In genomic region chr11:121881806-121882205, GRCh38 we compare ENCODE assay signal across 21 cellular contexts.
DNase-seq lines count a peak whose midpoint lies in the region; ATAC-seq, FAIRE-seq and TF ChIP-seq lines count a peak whose summit lies in the region.
"Had no signal": no experiment of that assay in that cellular context is flagged by ENCODE, and none has a peak within 500 bp of the region (broad histone marks: within the 10 kb centered on the region; RNA-seq: fewer than 3 reads in every experiment).

No MANE protein-coding gene starts in this region.

- H3K9me3 Mint-ChIP-seq in CD4-positive, alpha-beta memory T cell: peaks cover 0 to 6% (median 0%) of the 10 kb centered on the region in 8 donors
- H3K9me3 Mint-ChIP-seq: activated T-helper 2 cell treated with anti-CD3 and anti-CD28 coated beads, Interferon-gamma antibody, Interleukin-2, Interleukin-4, amounts not matched to agents 10 μg/mL and 5 μg/mL and 100 μg/mL, durations not matched to agents 14 hours and 24 hours and 36 hours; endodermal cell had no signal

- POLR2A ChIA-PET in CD4-positive, alpha-beta memory T cell (lab: Charles Lee; ENCODE audit: partially characterized antibody): no interaction called here

- H3K9ac ChIP-seq in mammary epithelial cell (ENCODE audit: insufficient read depth, low read length) (no peak overlapping the region), keratinocyte (ENCODE audit: control insufficient read depth, extremely low read depth, insufficient read depth, low read length) (no peak overlapping the region)
- H3K9ac ChIP-seq: BLaER1 had no signal

- no peak for TF ChIP-seq POLR2A in uterus (IDR thresholded peaks at IDR 0.05)

- intact Hi-C loops in mammary epithelial cell (cut with micrococcal nuclease): no loop called here
- intact Hi-C loops in uterus (cut with DNase I; ENCODE audit: low total_unique reads): no loop called here
- intact Hi-C loops in CD4-positive, alpha-beta memory T cell (cut with micrococcal nuclease): no loop called here

- no peak overlapping the region for H2AFZ ChIP-seq in mammary epithelial cell (ENCODE audit: low read depth, low read length)
- H2AFZ ChIP-seq in keratinocyte (ENCODE audit: control insufficient read depth, low read length): no peak overlapping the region

- H3K27ac ChIP-seq in mammary epithelial cell (ENCODE audit: insufficient read depth, low read depth, low read length) (no peak overlapping the region), keratinocyte (ENCODE audit: control insufficient read depth, insufficient read depth, low read length) (no peak overlapping the region), uterus (no peak overlapping the region)
- no peak overlapping the region for H3K27ac ChIP-seq in CD4-positive, alpha-beta memory T cell (ENCODE audit: low read depth, low read length)
- H3K27ac ChIP-seq: adrenal gland, BLaER1, gastroesophageal sphincter, sigmoid colon, testis had no signal

- BruUV-seq in mammary epithelial cell (replicated peaks; lab: Mats Ljungman, UMichigan): no TSS peak

- H3K9me3 ChIP-seq in mammary epithelial cell (replicated peaks; ENCODE audit: insufficient read depth, low read length) (no peaks in the 10 kb centered on the region), keratinocyte (ENCODE audit: control insufficient read depth, low read depth, low read length) (no peaks in the 10 kb centered on the region), uterus (no peaks in the 10 kb centered on the region)
- no peaks in the 10 kb centered on the region for H3K9me3 ChIP-seq in CD4-positive, alpha-beta memory T cell (ENCODE audit: control insufficient read depth in 1 of 2, low read length in 2 of 2)
- H3K9me3 ChIP-seq: adrenal gland, BLaER1, gastroesophageal sphincter, sigmoid colon, testis had no signal

- no peaks in the 10 kb centered on the region for H3K9me1 ChIP-seq in keratinocyte (ENCODE audit: control insufficient read depth, extremely low read depth, insufficient read depth, low read length)

- 90% methylated on average over 4 of the region's 4 CpGs for WGBS in mammary epithelial cell (ENCODE audit: low coverage, missing lambda C conversion rate)

- H3K4me3 ChIP-seq in mammary epithelial cell (replicated peaks in 1 of 3; ENCODE audit: insufficient read depth in 1 of 3, low read depth in 2 of 3, low read length in 3 of 3) (no peak overlapping the region), keratinocyte (ENCODE audit: control insufficient read depth in 2 of 3, extremely low read depth in 1 of 3, insufficient read depth in 2 of 3, low read depth in 1 of 3, low read length in 3 of 3) (no peak overlapping the region), uterus (no peak overlapping the region)
- no peak overlapping the region for H3K4me3 ChIP-seq in CD4-positive, alpha-beta memory T cell (ENCODE audit: low read length in 2 of 2)
- H3K4me3 ChIP-seq: adrenal gland, BLaER1, gastroesophageal sphincter, sigmoid colon, testis had no signal

- no peak for ATAC-seq in HG03432 (IDR thresholded peaks at IDR 0.05; ENCODE audit: unreplicated experiment)
- ATAC-seq: activated CD8-positive, alpha-beta memory T cell treated with anti-CD3 and anti-CD28 coated beads, Interleukin-2, amount 10 ng/mL, durations not matched to agents 7 days and 5 days; gastroesophageal sphincter had no signal

- in situ Hi-C loops in mammary epithelial cell (cut with MboI; ENCODE audit: low sequenced_read_pairs in 2 of 2): no loop called here

- H3K4me2 ChIP-seq in mammary epithelial cell (ENCODE audit: insufficient read depth, low read depth, low read length): no peak overlapping the region
- no peak overlapping the region for H3K4me2 ChIP-seq in keratinocyte (ENCODE audit: control insufficient read depth, extremely low read depth, insufficient read depth, low read depth, low read length)
- H3K4me2 ChIP-seq: BLaER1 had no signal

- H3K4me1 Mint-ChIP-seq in CD4-positive, alpha-beta memory T cell: no peaks in the 10 kb centered on the region
- H3K4me1 Mint-ChIP-seq: activated CD8-positive, alpha-beta memory T cell treated with anti-CD3 and anti-CD28 coated beads, Interleukin-2, amount 10 ng/mL, durations not matched to agents 7 days and 5 days had no signal

- H3K27ac Mint-ChIP-seq in CD4-positive, alpha-beta memory T cell: no peak overlapping the region
- H3K27ac Mint-ChIP-seq: activated CD8-positive, alpha-beta memory T cell treated with anti-CD3 and anti-CD28 coated beads, Interleukin-2, amount 10 ng/mL, durations not matched to agents 7 days and 5 days; activated T-helper 2 cell treated with anti-CD3 and anti-CD28 coated beads, Interferon-gamma antibody, Interleukin-2, Interleukin-4, amounts not matched to agents 10 μg/mL and 5 μg/mL and 100 μg/mL, durations not matched to agents 14 hours and 24 hours and 36 hours; endodermal cell had no signal

- H3K36me3 Mint-ChIP-seq in CD4-positive, alpha-beta memory T cell: no peaks in the 10 kb centered on the region
- H3K36me3 Mint-ChIP-seq: activated CD8-positive, alpha-beta memory T cell treated with anti-CD3 and anti-CD28 coated beads, Interleukin-2, amount 10 ng/mL, durations not matched to agents 7 days and 5 days had no signal

- dilution Hi-C loops in mammary epithelial cell (cut with HindIII; ENCODE audit: low sequenced_read_pairs) (no loop called here), keratinocyte (cut with MboI; ENCODE audit: extremely low pct_ligation_motif_present, low sequenced_read_pairs) (no loop called here)

- no peak for TF ChIP-seq CTCF in mammary epithelial cell (conservative IDR thresholded peaks at IDR 0.05 in 1 of 2, IDR thresholded peaks at IDR 0.05 in 1 of 2; ENCODE audit: extremely low read depth in 1 of 2, insufficient read depth in 1 of 2, low read depth in 1 of 2, low read length in 2 of 2)
- TF ChIP-seq CTCF in keratinocyte (optimal IDR thresholded peaks at IDR 0.05 in 1 of 3, IDR thresholded peaks at IDR 0.05 in 1 of 3, conservative IDR thresholded peaks at IDR 0.05 in 1 of 3; ENCODE audit: extremely low read depth in 1 of 3, insufficient read depth in 2 of 3, low read length in 3 of 3): no peak
- no peak for TF ChIP-seq CTCF in uterus (IDR thresholded peaks at IDR 0.05)

- no peaks in the 10 kb centered on the region for H3K4me1 ChIP-seq in mammary epithelial cell (ENCODE audit: insufficient read depth, low read length)
- H3K4me1 ChIP-seq in keratinocyte (ENCODE audit: control insufficient read depth, extremely low read depth, insufficient read depth, low read length): no peaks in the 10 kb centered on the region
- H3K4me1 ChIP-seq in uterus: no peaks in the 10 kb centered on the region
- no peaks in the 10 kb centered on the region for H3K4me1 ChIP-seq in CD4-positive, alpha-beta memory T cell (ENCODE audit: insufficient read depth, low read length)
- H3K4me1 ChIP-seq: adrenal gland, BLaER1 had no signal

- no peaks in the 10 kb centered on the region for H4K20me1 ChIP-seq in mammary epithelial cell (ENCODE audit: insufficient read depth, low read length)
- no peaks in the 10 kb centered on the region for H4K20me1 ChIP-seq in keratinocyte (ENCODE audit: control insufficient read depth, extremely low read depth, insufficient read depth, low read length)
- H4K20me1 ChIP-seq: BLaER1 had no signal

- H3K27me3 ChIP-seq in mammary epithelial cell (ENCODE audit: insufficient read depth, low read length) (peaks cover 11% of the 10 kb centered on the region), keratinocyte (ENCODE audit: control insufficient read depth, extremely low read depth, insufficient read depth, low read length) (no peaks in the 10 kb centered on the region), uterus (no peaks in the 10 kb centered on the region)
- H3K27me3 ChIP-seq in CD4-positive, alpha-beta memory T cell (ENCODE audit: insufficient read depth, low read length): no peaks in the 10 kb centered on the region
- H3K27me3 ChIP-seq: adrenal gland, BLaER1, gastroesophageal sphincter, sigmoid colon, testis had no signal

- no peaks in the 10 kb centered on the region for H3K36me3 ChIP-seq in mammary epithelial cell (ENCODE audit: insufficient read depth, low read length)
- no peaks in the 10 kb centered on the region for H3K36me3 ChIP-seq in keratinocyte (ENCODE audit: control insufficient read depth in 2 of 2, extremely low read depth in 1 of 2, insufficient read depth in 2 of 2, low read length in 2 of 2)
- no peaks in the 10 kb centered on the region for H3K36me3 ChIP-seq in uterus
- no peaks in the 10 kb centered on the region for H3K36me3 ChIP-seq in CD4-positive, alpha-beta memory T cell (ENCODE audit: insufficient read depth, low read length)
- H3K36me3 ChIP-seq: adrenal gland, BLaER1, gastroesophageal sphincter, sigmoid colon had no signal

- H3K79me2 ChIP-seq in mammary epithelial cell (ENCODE audit: insufficient read depth, low read length): no peaks in the 10 kb centered on the region
- H3K79me2 ChIP-seq in keratinocyte (ENCODE audit: control insufficient read depth, insufficient read depth, low read length): no peaks in the 10 kb centered on the region

- H3K4me3 Mint-ChIP-seq in CD4-positive, alpha-beta memory T cell: no peak overlapping the region
- H3K4me3 Mint-ChIP-seq: activated CD8-positive, alpha-beta memory T cell treated with anti-CD3 and anti-CD28 coated beads, Interleukin-2, amount 10 ng/mL, durations not matched to agents 7 days and 5 days; endodermal cell had no signal

- FAIRE-seq in keratinocyte (lab: Jason Lieb, UNC): peak; percentile 59

- CTCF ChIA-PET in mammary epithelial cell (lab: Charles Lee; ENCODE audit: low non-redundant PET): no interaction called here
- CTCF ChIA-PET in CD4-positive, alpha-beta memory T cell (lab: Charles Lee; ENCODE audit: partially characterized antibody): no interaction called here

- DNase-seq in Daoy (ENCODE audit: low read depth) (peak; percentile 23), LoVo (ENCODE audit: low spot score) (peak; percentile 8), mammary epithelial cell (peak; percentile 59), keratinocyte (ENCODE audit: low read depth, low spot score) (no peak), uterus (no peak)
- DNase-seq in activated effector memory CD4-positive, alpha-beta T cell treated with anti-CD3 and anti-CD28 coated beads, Interleukin-2, amount 50 U/mL, for 16 hours: no peak
- no peak for DNase-seq in CD4-positive, alpha-beta memory T cell
- DNase-seq: activated CD4-positive, CD25-positive, alpha-beta regulatory T cell; activated CD8-positive, alpha-beta memory T cell treated with anti-CD3 and anti-CD28 coated beads, Interleukin-2, amount 10 ng/mL, durations not matched to agents 7 days and 5 days; adrenal gland; endodermal cell; SHP77; sigmoid colon; stimulated activated CD4-positive, alpha-beta T cell treated with anti-CD3 and anti-CD28 coated beads, Interleukin-4, amount 100 ng/mL, for 4 hours; stimulated activated CD8-positive, alpha-beta memory T cell treated with anti-CD3 and anti-CD28 coated beads, Interleukin-4, amount 100 ng/mL, for 48 hours; T-helper 2 cell; testis had no signal

- no peaks in the 10 kb centered on the region for H3K27me3 Mint-ChIP-seq in CD4-positive, alpha-beta memory T cell
- H3K27me3 Mint-ChIP-seq: activated CD8-positive, alpha-beta memory T cell treated with anti-CD3 and anti-CD28 coated beads, Interleukin-2, amount 10 ng/mL, durations not matched to agents 7 days and 5 days had no signal

Comparison
In these comparisons a context has a peak if more than half of its experiments do, and no peak if none do; other contexts are left out.
1. DNase-seq: peak in Daoy (single experiment), LoVo (single experiment) and mammary epithelial cell (single experiment); none in keratinocyte (single experiment), uterus (0 of 2), activated effector memory CD4-positive, alpha-beta T cell treated with anti-CD3 and anti-CD28 coated beads, Interleukin-2, amount 50 U/mL, for 16 hours (single experiment) and CD4-positive, alpha-beta memory T cell (0 of 5).